In the genomic region with DNA sequence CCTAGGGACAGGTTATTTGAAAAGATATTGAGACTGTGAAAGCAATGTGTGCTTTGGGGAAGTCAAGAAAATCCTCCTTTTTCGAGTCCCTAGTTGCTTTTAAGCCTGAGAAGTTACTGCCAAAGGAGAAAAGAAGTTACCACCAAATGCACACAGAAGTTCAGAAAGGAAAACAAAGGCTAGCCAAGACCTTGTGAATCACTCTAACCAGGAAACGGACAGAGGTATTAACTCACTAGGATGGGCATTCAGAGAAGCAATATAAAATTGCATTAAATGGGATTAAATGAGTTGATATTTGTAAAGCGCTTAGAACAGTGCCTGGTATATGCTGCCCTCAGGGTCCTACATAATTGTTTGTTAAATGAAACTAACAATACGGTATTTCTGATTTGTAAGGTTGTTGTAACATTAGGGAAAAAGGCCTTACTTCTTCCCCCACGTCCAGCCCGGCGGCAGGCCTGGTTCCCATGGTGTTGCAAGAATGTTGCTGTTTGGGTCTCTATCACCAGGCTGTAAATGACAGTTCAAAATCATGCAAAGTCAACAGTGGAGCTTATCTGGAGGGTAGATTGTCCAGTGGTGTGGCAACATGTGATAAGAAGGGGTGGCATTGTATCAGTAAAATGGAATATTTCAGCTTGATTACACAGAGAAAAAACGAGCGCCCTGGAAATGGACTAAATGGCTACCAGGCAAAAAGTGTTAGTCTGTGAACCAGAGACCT, we compare ENCODE assay signal across 14 cellular contexts. TPM values are rescaled to one million over a fixed set of nuclear protein-coding genes. Genes with fewer than 3 reads are reported as not detected.
DNase-seq lines count a peak whose midpoint lies in the region; ATAC-seq and TF ChIP-seq lines count a peak whose summit lies in the region.
"Had no signal": no experiment of that assay in that cellular context is flagged by ENCODE, and none has a peak within 500 bp of the region (broad histone marks: within the 10 kb centered on the region; RNA-seq: fewer than 3 reads in every experiment).

No MANE protein-coding gene starts in this region.

- H3K4me3 ChIP-seq in adipocyte (ENCODE audit: low read length): no peak overlapping the region
- H3K4me3 ChIP-seq in fibroblast of the aortic adventitia (ENCODE audit: low read depth, low read length): no peak overlapping the region

- H3K36me3 ChIP-seq in adipocyte (ENCODE audit: control insufficient read depth, insufficient read depth, low read length, severe bottlenecking): no peaks in the 10 kb centered on the region

- H3K4me1 ChIP-seq in adipocyte (ENCODE audit: control insufficient read depth, insufficient read depth, low read length): peaks cover 28% of the 10 kb centered on the region

- H3K9ac ChIP-seq in adipocyte (ENCODE audit: low read length): no peak overlapping the region

- DNase-seq in NCI-H748 (lab: John Stamatoyannopoulos, UW; ENCODE audit: unreplicated experiment) (peak; percentile 31), NCI-H748 treated with DMSO at 0.1 percent for 48 hours (lab: John Stamatoyannopoulos, UW) (no peak), adipocyte (ENCODE audit: low read depth) (peak; percentile 12), fibroblast of the aortic adventitia (ENCODE audit: low read depth) (peak; percentile 59), stromal cell of bone marrow (ENCODE audit: low read depth) (peak; percentile 49), hypothalamus (lab: John Stamatoyannopoulos, UW) (no peak)
- DNase-seq: activated CD4-positive, CD25-positive, alpha-beta regulatory T cell treated with anti-CD3 and anti-CD28 coated beads, Interleukin-2, amount 50 U/mL, for 72 hours; DMS 273 treated with DMSO at 0.1 percent for 48 hours; effector CD4-positive, alpha-beta T cell; NCI-H446 treated with DMSO at 0.1 percent for 48 hours; nephron progenitor cell; SHP77 had no signal

- no peaks in the 10 kb centered on the region for H3K9me3 ChIP-seq in adipocyte (ENCODE audit: control insufficient read depth, low read length)

- H3K27me3 ChIP-seq in adipocyte (replicated peaks; ENCODE audit: control insufficient read depth, insufficient read depth, low read length): peaks cover 31% of the 10 kb centered on the region

- no peak for TF ChIP-seq CTCF in fibroblast of the aortic adventitia (IDR thresholded peaks at IDR 0.05; ENCODE audit: insufficient read depth, low read length)

- ATAC-seq in HG03432 (IDR thresholded peaks at IDR 0.05; ENCODE audit: unreplicated experiment) (no peak), GM18870 (IDR thresholded peaks at IDR 0.05; ENCODE audit: unreplicated experiment) (no peak)

RNA-seq across cellular contexts. Expression of a gene that starts 7.1 kb away (rescaled TPM):
- total RNA-seq in fibroblast of the aortic adventitia (ENCODE audit: low replicate concordance): not detected in 2 replicates

RNA-seq across cellular contexts. Expression of a gene that starts 27.5 kb away (rescaled TPM):
- not detected in 2 replicates for total RNA-seq in fibroblast of the aortic adventitia (ENCODE audit: low replicate concordance)

Comparison
In these comparisons a context has a peak if more than half of its experiments do, and no peak if none do; other contexts are left out.
1. DNase-seq: peak in NCI-H748 (single experiment), adipocyte (single experiment), fibroblast of the aortic adventitia (single experiment) and stromal cell of bone marrow (single experiment); none in NCI-H748 treated with DMSO at 0.1 percent for 48 hours (single experiment) and hypothalamus (0 of 51).